9 cellular contexts compared by ENCODE assay signal in the genomic region with DNA sequence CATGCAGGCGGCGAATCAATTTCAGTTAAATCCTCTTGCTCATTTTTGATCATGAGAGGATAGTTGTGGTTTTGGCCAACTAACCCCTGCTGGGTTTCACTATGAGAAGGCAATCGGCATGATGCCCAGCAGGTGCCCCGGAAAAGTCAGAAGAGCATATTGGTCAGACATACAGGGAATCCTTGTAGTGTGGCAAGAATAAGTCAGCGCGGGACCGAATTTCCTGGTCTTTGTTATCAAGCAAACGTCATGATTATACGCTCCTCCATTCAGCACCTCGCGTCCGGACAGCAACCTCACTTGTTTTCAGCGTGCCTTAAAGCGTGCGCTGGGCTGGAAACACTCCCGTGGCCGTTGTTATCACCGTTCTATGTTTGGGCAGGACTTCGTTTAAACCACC. TPM values are rescaled to one million over a fixed set of nuclear protein-coding genes. Genes with fewer than 3 reads are reported as not detected.
DNase-seq lines count a peak whose midpoint lies in the region; ATAC-seq, FAIRE-seq and TF ChIP-seq lines count a peak whose summit lies in the region.
"Had no signal": no experiment of that assay in that cellular context is flagged by ENCODE, and none has a peak within 500 bp of the region (broad histone marks: within the 10 kb centered on the region; RNA-seq: fewer than 3 reads in every experiment).

No MANE protein-coding gene starts in this region.

- H3K4me2 ChIP-seq in endothelial cell of umbilical vein (ENCODE audit: insufficient read depth, low read length) = peak overlapping the region; percentile 31
- H3K4me2 ChIP-seq: BLaER1 treated with 17β-estradiol and CSF1 and Interleukin-3, amounts not matched to agents 10 nM and 100 nM had no signal

- H2AFZ ChIP-seq in endothelial cell of umbilical vein (ENCODE audit: low read depth, low read length) = no peak overlapping the region

- CTCF ChIA-PET in activated CD4-positive, alpha-beta T cell treated with anti-CD3 and anti-CD28 coated beads for 36 hours (lab: Charles Lee) = no interaction called here
- CTCF ChIA-PET in endothelial cell of umbilical vein (lab: Charles Lee) = interaction anchor here (0.8 to 1.3 kb wide), 2 partner anchors 24 to 37 kb away, joined by 3 to 5 read pairs; no protein-coding TSS in a partner anchor

- H3K27ac Mint-ChIP-seq in activated CD4-positive, alpha-beta T cell treated with anti-CD3 and anti-CD28 coated beads for 36 hours = no peak overlapping the region
- peak overlapping the region in 1 of 10 donors; percentile 29 for H3K27ac Mint-ChIP-seq in naive thymus-derived CD8-positive, alpha-beta T cell

- H3K4me1 Mint-ChIP-seq in activated CD4-positive, alpha-beta T cell treated with anti-CD3 and anti-CD28 coated beads for 36 hours = peaks cover 11% of the 10 kb centered on the region
- H3K4me1 Mint-ChIP-seq in naive thymus-derived CD8-positive, alpha-beta T cell = peaks cover 10 to 26% (median 18%) of the 10 kb centered on the region in 4 donors

- H3K4me3 ChIP-seq in endothelial cell of umbilical vein (replicated peaks in 1 of 3; ENCODE audit: insufficient read depth in 1 of 3, low read depth in 1 of 3, low read length in 3 of 3) = no peak overlapping the region
- H3K4me3 ChIP-seq in uterus = no peak overlapping the region
- H3K4me3 ChIP-seq: BLaER1 treated with 17β-estradiol and CSF1 and Interleukin-3, amounts not matched to agents 10 nM and 100 nM had no signal

- H3K27me3 Mint-ChIP-seq in activated CD4-positive, alpha-beta T cell treated with anti-CD3 and anti-CD28 coated beads for 36 hours = peaks cover 47% of the 10 kb centered on the region
- H3K27me3 Mint-ChIP-seq in naive thymus-derived CD8-positive, alpha-beta T cell = peaks cover 25 to 69% (median 52%) of the 10 kb centered on the region in 5 donors

- FAIRE-seq in endothelial cell of umbilical vein (lab: Jason Lieb, UNC) = peak; percentile 86

- no peaks in the 10 kb centered on the region for H3K79me2 ChIP-seq in endothelial cell of umbilical vein (ENCODE audit: control insufficient read depth, insufficient read depth, low read length)

- peak; percentile 42 for ATAC-seq in activated CD4-positive, alpha-beta T cell treated with anti-CD3 and anti-CD28 coated beads for 36 hours
- peak; percentile 69 to 73 for ATAC-seq in naive thymus-derived CD8-positive, alpha-beta T cell
- no peak for ATAC-seq in GM21737 (IDR thresholded peaks at IDR 0.05; ENCODE audit: unreplicated experiment)

- POLR2A ChIA-PET in activated CD4-positive, alpha-beta T cell treated with anti-CD3 and anti-CD28 coated beads for 36 hours (lab: Charles Lee) = no interaction called here
- POLR2A ChIA-PET in endothelial cell of umbilical vein (lab: Charles Lee) = no interaction called here
- POLR2A ChIA-PET in naive thymus-derived CD8-positive, alpha-beta T cell (lab: Charles Lee) = no interaction called here

- BruUV-seq in endothelial cell of umbilical vein (replicated peaks; lab: Mats Ljungman, UMichigan) = no TSS peak

- H3K9me3 ChIP-seq in endothelial cell of umbilical vein (replicated peaks; ENCODE audit: control insufficient read depth, insufficient read depth, low read length) = no peaks in the 10 kb centered on the region
- peaks cover 0 to 3% of the 10 kb centered on the region in 2 donors for H3K9me3 ChIP-seq in uterus

- H3K9ac ChIP-seq in endothelial cell of umbilical vein (replicated peaks; ENCODE audit: extremely low read depth, insufficient read depth, low read length) = no peak overlapping the region
- H3K9ac ChIP-seq: BLaER1 treated with 17β-estradiol and CSF1 and Interleukin-3, amounts not matched to agents 10 nM and 100 nM had no signal

- H3K27ac ChIP-seq in endothelial cell of umbilical vein (ENCODE audit: insufficient read depth, low read depth, low read length) (no peak overlapping the region), uterus (no peak overlapping the region)
- H3K27ac ChIP-seq: BLaER1 treated with 17β-estradiol and CSF1 and Interleukin-3, amounts not matched to agents 10 nM and 100 nM had no signal

- H3K36me3 Mint-ChIP-seq in activated CD4-positive, alpha-beta T cell treated with anti-CD3 and anti-CD28 coated beads for 36 hours (ENCODE audit: low read depth) = peaks cover 3% of the 10 kb centered on the region
- peaks cover 0 to 11% (median 5%) of the 10 kb centered on the region in 3 donors for H3K36me3 Mint-ChIP-seq in naive thymus-derived CD8-positive, alpha-beta T cell

- H4K20me1 ChIP-seq in endothelial cell of umbilical vein (replicated peaks; ENCODE audit: control insufficient read depth, extremely low read depth, insufficient read depth, low read length) = no peaks in the 10 kb centered on the region
- H4K20me1 ChIP-seq: BLaER1 treated with 17β-estradiol and CSF1 and Interleukin-3, amounts not matched to agents 10 nM and 100 nM had no signal

- dilution Hi-C loops in endothelial cell of umbilical vein (cut with MboI; ENCODE audit: extremely low pct_ligation_motif_present, low sequenced_read_pairs) = no loop called here

- intact Hi-C loops in activated CD4-positive, alpha-beta T cell treated with anti-CD3 and anti-CD28 coated beads for 36 hours (cut with DNase I, micrococcal nuclease) = no loop called here
- intact Hi-C loops in endothelial cell of umbilical vein (cut with micrococcal nuclease) = no loop called here
- intact Hi-C loops in uterus (cut with DNase I; ENCODE audit: low total_unique reads) = no loop called here

- H3K4me3 Mint-ChIP-seq in activated CD4-positive, alpha-beta T cell treated with anti-CD3 and anti-CD28 coated beads for 36 hours = peak overlapping the region; percentile 40
- peak overlapping the region; percentile 30 to 78 (median 64) for H3K4me3 Mint-ChIP-seq in naive thymus-derived CD8-positive, alpha-beta T cell

- peaks cover 14% of the 10 kb centered on the region for H3K4me1 ChIP-seq in endothelial cell of umbilical vein (ENCODE audit: control insufficient read depth, extremely low read depth, insufficient read depth, low read length)
- peaks cover 0 to 11% of the 10 kb centered on the region in 2 donors for H3K4me1 ChIP-seq in uterus

- TF ChIP-seq POLR2A in endothelial cell of umbilical vein (IDR thresholded peaks at IDR 0.05; ENCODE audit: low read depth, low read length) = no peak
- TF ChIP-seq POLR2A in uterus (IDR thresholded peaks at IDR 0.05) = no peak

- no peaks in the 10 kb centered on the region for H3K9me1 ChIP-seq in endothelial cell of umbilical vein (replicated peaks; ENCODE audit: control insufficient read depth, extremely low read depth, insufficient read depth, low read length)

- DNase-seq in activated CD4-positive, alpha-beta T cell treated with anti-CD3 and anti-CD28 coated beads for 24 hours (ENCODE audit: low read depth in 2 of 2) = peak; percentile 20 to 46
- DNase-seq in activated CD4-positive, alpha-beta T cell treated with anti-CD3 and anti-CD28 coated beads for 1 hour = no peak
- DNase-seq in NCI-H1105 (lab: John Stamatoyannopoulos, UW) (peak; percentile 68), endothelial cell of umbilical vein (ENCODE audit: low read depth, low spot score) (peak; percentile 71), uterus (peak; percentile 28 to 35)
- peak; percentile 80 for DNase-seq in activated CD4-positive, alpha-beta T cell treated with anti-CD3 and anti-CD28 coated beads for 36 hours
- DNase-seq in naive thymus-derived CD8-positive, alpha-beta T cell = peak in 8 of 10 donors; percentile 11 to 70 (median 38)

- H3K36me3 ChIP-seq in endothelial cell of umbilical vein (ENCODE audit: control insufficient read depth in 2 of 2, extremely low read depth in 1 of 2, insufficient read depth in 2 of 2, low read length in 2 of 2) (no peaks in the 10 kb centered on the region), uterus (no peaks in the 10 kb centered on the region)

- no peak for TF ChIP-seq CTCF in endothelial cell of umbilical vein (IDR thresholded peaks at IDR 0.05; ENCODE audit: extremely low read depth in 1 of 2, insufficient read depth in 1 of 2, low read depth in 1 of 2, low read length in 2 of 2)
- no peak for TF ChIP-seq CTCF in uterus (IDR thresholded peaks at IDR 0.05)

- H3K9me3 Mint-ChIP-seq in activated CD4-positive, alpha-beta T cell treated with anti-CD3 and anti-CD28 coated beads for 36 hours (ENCODE audit: low read depth) = peaks cover 5% of the 10 kb centered on the region
- peaks cover 0 to 11% (median 6%) of the 10 kb centered on the region in 9 donors for H3K9me3 Mint-ChIP-seq in naive thymus-derived CD8-positive, alpha-beta T cell

- peaks cover 11 to 21% of the 10 kb centered on the region in 2 experiments for H3K27me3 ChIP-seq in endothelial cell of umbilical vein (ENCODE audit: control insufficient read depth in 2 of 2, insufficient read depth in 2 of 2, low read length in 2 of 2)
- H3K27me3 ChIP-seq in uterus = peaks cover 0 to 15% of the 10 kb centered on the region in 2 donors
- H3K27me3 ChIP-seq: BLaER1 treated with 17β-estradiol and CSF1 and Interleukin-3, amounts not matched to agents 10 nM and 100 nM had no signal

TF ChIP-seq in endothelial cell of umbilical vein, 7 proteins besides CTCF, POLR2A, EP300 and RAD21:
- no peak for TF ChIP-seq JUN (IDR thresholded peaks at IDR 0.05; ENCODE audit: borderline replicate concordance, insufficient read depth, insufficient read length, low read depth)
- TF ChIP-seq, protein P1, sequence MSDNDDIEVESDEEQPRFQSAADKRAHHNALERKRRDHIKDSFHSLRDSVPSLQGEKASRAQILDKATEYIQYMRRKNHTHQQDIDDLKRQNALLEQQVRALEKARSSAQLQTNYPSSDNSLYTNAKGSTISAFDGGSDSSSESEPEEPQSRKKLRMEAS (IDR thresholded peaks at IDR 0.05; ENCODE audit: insufficient read depth, insufficient read length) = peak; percentile 51

RNA-seq across cellular contexts. Expression of a gene that starts 1.8 kb away (rescaled TPM):
- under 1 TPM; 0.30 to 0.37 TPM for total RNA-seq in activated CD4-positive, alpha-beta T cell treated with anti-CD3 and anti-CD28 coated beads for 36 hours
- total RNA-seq in endothelial cell of umbilical vein (4.4 and 7.4 TPM in 2 replicates), uterus (10 to 100 TPM in 2 of 4 donors, 1 to 10 TPM in 2; 3.2 to 14.8 (median 9.5) TPM)
- polyA plus RNA-seq in endothelial cell of umbilical vein = 4.9 and 7.6 TPM in 2 replicates
- 5.8 and 7.6 TPM in 2 replicates for polyA plus RNA-seq in endothelial cell of umbilical vein (2011; cell fraction: cytosol; rRNA removed)
- 4.0 and 5.0 TPM in 2 replicates for polyA plus RNA-seq in endothelial cell of umbilical vein (2011; cell fraction: nucleus; rRNA removed)
- 4.7 and 5.7 TPM in 2 replicates for polyA plus RNA-seq in endothelial cell of umbilical vein (2012)
- polyA minus RNA-seq in endothelial cell of umbilical vein = 8.3 and 9.0 TPM in 2 replicates
- 5.4 TPM for polyA minus RNA-seq in endothelial cell of umbilical vein (2011; cell fraction: cytosol; rRNA and poly(A)+ RNA removed)
- 7.9 and 8.5 TPM in 2 replicates for polyA minus RNA-seq in endothelial cell of umbilical vein (2011; cell fraction: nucleus; rRNA and poly(A)+ RNA removed)
- total RNA-seq in naive thymus-derived CD8-positive, alpha-beta T cell = under 1 TPM; 0.63 to 0.65 TPM
- polyA plus RNA-seq in naive thymus-derived CD8-positive, alpha-beta T cell = under 1 TPM in 2 of 3 donors, not detected in 1; 0.08 to 0.51 TPM
